ENCODE assay signal across 15 cellular contexts in the genomic region with DNA sequence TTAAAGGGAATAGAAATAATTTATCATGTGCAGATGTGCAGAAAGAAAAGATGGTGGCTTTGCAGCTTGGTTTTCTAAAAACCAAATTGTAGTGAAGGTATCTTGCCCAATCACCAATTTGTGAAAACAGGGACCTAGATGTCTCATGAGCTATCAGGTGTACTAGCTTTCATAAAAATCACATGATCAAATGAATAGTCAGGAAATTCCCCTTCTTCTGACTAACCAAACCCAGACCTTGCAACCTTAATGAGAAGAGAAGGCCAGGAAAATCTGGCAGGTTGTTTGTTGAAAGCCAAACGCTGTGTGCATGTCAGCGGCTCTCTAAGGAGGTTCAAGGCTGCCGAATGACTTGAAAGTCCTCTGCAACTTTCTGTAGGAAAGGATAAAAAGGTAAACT.
DNase-seq lines count a peak whose midpoint lies in the region; ATAC-seq and TF ChIP-seq lines count a peak whose summit lies in the region.
"Had no signal": no experiment of that assay in that cellular context is flagged by ENCODE, and none has a peak within 500 bp of the region (broad histone marks: within the 10 kb centered on the region; RNA-seq: fewer than 3 reads in every experiment).

No MANE protein-coding gene starts in this region.

- H3K9me2 ChIP-seq in PC-3 (replicated peaks; ENCODE audit: low read length), result no peaks in the 10 kb centered on the region

- no peaks in the 10 kb centered on the region for H4K20me1 ChIP-seq in PC-3 (ENCODE audit: low read length)

- no peak overlapping the region for H3K27ac ChIP-seq in PC-3 (ENCODE audit: low read length)
- H3K27ac ChIP-seq in A673 (ENCODE audit: low read depth, low read length, poor library complexity, severe bottlenecking), result no peak overlapping the region

- H3K27me3 ChIP-seq in PC-3 (ENCODE audit: low read length), result no peaks in the 10 kb centered on the region
- no peaks in the 10 kb centered on the region for H3K27me3 ChIP-seq in A673 (replicated peaks; ENCODE audit: insufficient read depth, low read depth, low read length, poor library complexity)
- H3K27me3 ChIP-seq: BE2C had no signal

- H3K36me3 ChIP-seq in PC-3 (ENCODE audit: low read depth, low read length) (no peaks in the 10 kb centered on the region), A673 (ENCODE audit: insufficient read depth, low read length, poor library complexity, severe bottlenecking) (no peaks in the 10 kb centered on the region)
- H3K36me3 ChIP-seq: BE2C, HAP-1 had no signal

- H3K4me3 ChIP-seq in PC-3 (ENCODE audit: low read length) (no peak overlapping the region), epithelial cell of esophagus (ENCODE audit: low read length) (no peak overlapping the region), A673 (ENCODE audit: low read depth, low read length, poor library complexity, severe bottlenecking) (no peak overlapping the region)
- H3K4me3 ChIP-seq: HAP-1 had no signal

- no peaks in the 10 kb centered on the region for H3K9me3 ChIP-seq in PC-3 (ENCODE audit: low read length)
- H3K9me3 ChIP-seq in A673 (ENCODE audit: low read depth, low read length, poor library complexity, severe bottlenecking), result no peaks in the 10 kb centered on the region
- H3K9me3 ChIP-seq: BE2C had no signal

- no peak overlapping the region for H3K4me2 ChIP-seq in PC-3 (ENCODE audit: low read length)

- no peaks in the 10 kb centered on the region for H3K79me2 ChIP-seq in PC-3 (ENCODE audit: low read length)

- DNase-seq in Caki2 (ENCODE audit: low read depth) (peak; percentile 10), PC-3 (peak; percentile 27), epithelial cell of esophagus (ENCODE audit: low read depth) (peak; percentile 53), renal cortical epithelial cell (ENCODE audit: low read depth) (peak; percentile 63), A673 (ENCODE audit: low spot score) (no peak)
- DNase-seq: ACHN; C1 segment of cervical spinal cord; CD4-positive, CD25-positive, alpha-beta regulatory T cell; CD8-positive, alpha-beta memory T cell; COR-L47; DMS79 treated with DMSO at 0.1 percent for 48 hours; GF-D8 had no signal

- H3K9ac ChIP-seq in PC-3 (ENCODE audit: low read length), result no peak overlapping the region

- H3K4me1 ChIP-seq in PC-3 (ENCODE audit: insufficient read depth, low read length), result no peaks in the 10 kb centered on the region
- no peaks in the 10 kb centered on the region for H3K4me1 ChIP-seq in A673 (ENCODE audit: insufficient read depth, low read length, poor library complexity, severe bottlenecking)
- H3K4me1 ChIP-seq: HAP-1 had no signal

- no TSS peak for BruUV-seq in PC-3 (replicated peaks; lab: Mats Ljungman, UMichigan)
- no TSS peak for BruUV-seq in A673 (replicated peaks; lab: Mats Ljungman, UMichigan)

- no peak for TF ChIP-seq CTCF in PC-3 (conservative IDR thresholded peaks at IDR 0.05; ENCODE audit: low read depth, low read length)
- no peak for TF ChIP-seq CTCF in epithelial cell of esophagus (IDR thresholded peaks at IDR 0.05; ENCODE audit: insufficient read depth, low read depth, low read length, missing control alignments)
- TF ChIP-seq CTCF in A673 (conservative IDR thresholded peaks at IDR 0.05; ENCODE audit: low read depth, low read length), result no peak

- H3F3A ChIP-seq in PC-3 (ENCODE audit: low read length, unreplicated experiment), result no peaks in the 10 kb centered on the region

- POLR2A ChIA-PET in PC-3 (lab: Charles Lee; ENCODE audit: unreplicated experiment) (interaction anchor here (0.7 kb wide), 1 partner anchor 410 kb away, joined by 3 read pairs; no protein-coding TSS in a partner anchor), A673 (lab: Charles Lee; ENCODE audit: low non-redundant PET) (no interaction called here)

- peak overlapping the region; percentile 5; the same call in 1 of the 2 replicates for H2AFZ ChIP-seq in PC-3 (ENCODE audit: low read length)

- intact Hi-C loops in PC-3 (cut with micrococcal nuclease) (no loop called here), A673 (cut with micrococcal nuclease; ENCODE audit: unreplicated experiment) (no loop called here)

- in situ Hi-C loops in Caki2 (cut with HindIII; ENCODE audit: low pct_unique_long_range_greater_than_20kb, low sequenced_read_pairs), result no loop called here

- CTCF ChIA-PET in PC-3 (lab: Charles Lee), result interaction anchor here (0.6 to 0.7 kb wide), 2 partner anchors 304 to 393 kb away, joined by 3 read pairs; no protein-coding TSS in a partner anchor
- CTCF ChIA-PET in A673 (lab: Charles Lee), result no interaction called here

- no peak for ATAC-seq in PC-3
- no peak for ATAC-seq in HG02763 (IDR thresholded peaks at IDR 0.05; ENCODE audit: unreplicated experiment)
